In genomic region chr22:34099278-34099677, GRCh38 we compare ENCODE assay signal across 20 cellular contexts.
"Had no signal": no experiment of that assay in that cellular context is flagged by ENCODE, and none has a peak within 500 bp of the region (broad histone marks: within the 10 kb centered on the region; RNA-seq: fewer than 3 reads in every experiment).

No MANE protein-coding gene starts in this region.

- H3K27me3 ChIP-seq: neutrophil, tibial nerve had no signal

- H3K36me3 ChIP-seq: heart right ventricle, neutrophil, tibial nerve had no signal

- H3K4me3 ChIP-seq: heart right ventricle, psoas muscle, smooth muscle cell, tibial nerve had no signal

- H3K4me2 ChIP-seq: smooth muscle cell had no signal

- H3K27ac ChIP-seq: heart right ventricle, neutrophil, psoas muscle, tibial nerve had no signal

- H3K4me1 ChIP-seq: heart right ventricle, psoas muscle, tibial nerve had no signal

- H3K9me3 ChIP-seq: neutrophil, psoas muscle had no signal

- ATAC-seq: activated CD8-positive, alpha-beta T cell treated with anti-CD3 and anti-CD28 coated beads for 36 hours; activated naive CD4-positive, alpha-beta T cell treated with anti-CD3 and anti-CD28 coated beads, Interleukin-2, amount 50 U/mL, for 72 hours; heart right ventricle; left cardiac atrium; psoas muscle; stimulated activated naive B cell treated with anti-CD40 and anti-IgM and Interleukin-4, amounts not matched to agents 10 μg/mL and 1 μg/mL and 100 μg/mL, for 72 hours; T-helper 17 cell; WTC11 had no signal

- DNase-seq: activated CD4-positive, alpha-beta T cell treated with anti-CD3 and anti-CD28 coated beads for 1 hour; activated CD4-positive, alpha-beta T cell treated with anti-CD3 and anti-CD28 coated beads, Interleukin-2, amount 50 U/mL, for 1 hour; activated CD8-positive, alpha-beta T cell treated with anti-CD3 and anti-CD28 coated beads for 36 hours; activated T-cell treated with anti-CD3 and anti-CD28 coated beads, Interleukin-2, amount 50 U/mL, for 48 hours; effector CD8-positive, alpha-beta T cell; foreskin melanocyte; heart right ventricle; left cardiac atrium; naive B cell; nephron progenitor cell; psoas muscle; stimulated activated CD4-positive, alpha-beta T cell treated with anti-CD3 and anti-CD28 coated beads, Interleukin-1b, Interleukin-23, amount 100 ng/mL, for 48 hours; stimulated activated naive B cell treated with anti-CD40 and anti-IgM and Interleukin-4, amounts not matched to agents 10 μg/mL and 1 μg/mL and 100 μg/mL, for 72 hours; T-helper 17 cell; T1000 had no signal
